ENCODE assay signal across 9 cellular contexts in the genomic region with DNA sequence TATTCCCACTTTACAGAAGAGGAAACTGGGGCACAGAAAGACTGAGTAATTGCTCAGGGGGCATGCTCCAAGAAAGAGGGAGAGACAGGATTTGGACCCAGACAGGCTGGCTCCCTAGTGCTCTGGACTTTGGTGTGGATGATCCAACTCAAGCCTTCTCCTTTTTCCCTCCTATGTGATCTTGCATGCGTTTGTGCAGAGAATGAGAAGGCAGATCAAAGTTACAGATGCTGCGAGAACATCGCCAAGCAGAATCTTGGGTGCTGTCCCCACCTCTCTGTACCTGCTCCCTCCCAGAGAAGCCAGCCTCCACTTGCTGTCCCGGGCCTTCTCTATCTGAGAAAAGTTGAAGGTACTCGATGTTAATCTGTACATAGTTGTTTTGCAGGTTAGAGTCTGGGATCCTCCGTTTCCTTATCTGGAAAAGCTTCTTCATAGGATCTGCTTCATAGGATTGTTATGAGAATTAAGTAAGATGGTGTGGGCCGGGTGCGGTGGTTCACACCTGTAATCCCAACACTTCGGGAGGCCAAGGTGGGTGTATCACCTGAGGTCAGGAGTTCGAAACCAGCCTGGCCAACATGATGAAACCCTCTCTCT. TPM values are rescaled to one million over a fixed set of nuclear protein-coding genes. Genes with fewer than 3 reads are reported as not detected.
DNase-seq lines count a peak whose midpoint lies in the region; ATAC-seq and TF ChIP-seq lines count a peak whose summit lies in the region.
"Had no signal": no experiment of that assay in that cellular context is flagged by ENCODE, and none has a peak within 500 bp of the region (broad histone marks: within the 10 kb centered on the region; RNA-seq: fewer than 3 reads in every experiment).

No MANE protein-coding gene starts in this region.

- peak overlapping the region in 4 of 5 experiments; percentile 78 to 97 (median 82) for H3K27ac Mint-ChIP-seq in brain
- H3K27ac Mint-ChIP-seq in naive thymus-derived CD8-positive, alpha-beta T cell, result peak overlapping the region; percentile 88 to 99 (median 98)

- H3K36me3 ChIP-seq in BLaER1, result no peaks in the 10 kb centered on the region
- H3K36me3 ChIP-seq in HUES48 (ENCODE audit: control insufficient read depth, insufficient read depth, low read length), result no peaks in the 10 kb centered on the region

- H3K4me3 ChIP-seq in BLaER1 (no peak overlapping the region; the same call in 1 of the 2 replicates), HUES48 (ENCODE audit: low read depth, low read length) (peak overlapping the region; percentile 66)

- peaks cover 0 to 5% (median 0%) of the 10 kb centered on the region in 5 experiments for H3K9me3 Mint-ChIP-seq in brain
- no peaks in the 10 kb centered on the region for H3K9me3 Mint-ChIP-seq in naive thymus-derived CD8-positive, alpha-beta T cell

- peaks cover 8% of the 10 kb centered on the region for H3K36me3 Mint-ChIP-seq in brain
- peaks cover 0 to 7% (median 5%) of the 10 kb centered on the region in 3 donors for H3K36me3 Mint-ChIP-seq in naive thymus-derived CD8-positive, alpha-beta T cell

- POLR2A ChIA-PET in naive thymus-derived CD8-positive, alpha-beta T cell (lab: Charles Lee), result interaction anchor here (1.0 to 3.0 kb wide), 14 partner anchors 13 to 498 kb away, joined by 3 to 29 read pairs (median 10); a partner anchor contains a TSS

- H3K27me3 Mint-ChIP-seq in brain, result peaks cover 14% of the 10 kb centered on the region
- no peaks in the 10 kb centered on the region for H3K27me3 Mint-ChIP-seq in naive thymus-derived CD8-positive, alpha-beta T cell

- H3K9me3 ChIP-seq in BLaER1 (peaks cover 3% of the 10 kb centered on the region; the same call in 1 of the 2 replicates), HUES48 (ENCODE audit: control insufficient read depth, insufficient read depth, low read length) (no peaks in the 10 kb centered on the region)

- peak overlapping the region; percentile 96 for H3K4me2 ChIP-seq in BLaER1

- in situ Hi-C loops in G401 (cut with HindIII; ENCODE audit: low sequenced_read_pairs), result no loop called here

- H3K9ac ChIP-seq in BLaER1, result no peak overlapping the region
- no peak overlapping the region for H3K9ac ChIP-seq in HUES48 (ENCODE audit: low read depth, low read length)

- H3K4me3 Mint-ChIP-seq in brain, result peak overlapping the region; percentile 88 to 94 (median 92)
- H3K4me3 Mint-ChIP-seq in naive thymus-derived CD8-positive, alpha-beta T cell, result peak overlapping the region; percentile 86 to 95 (median 90)

- H3K27me3 ChIP-seq in BLaER1, result peaks cover 6% of the 10 kb centered on the region; the same call in 1 of the 2 replicates
- peaks cover 15% of the 10 kb centered on the region for H3K27me3 ChIP-seq in HUES48 (ENCODE audit: control insufficient read depth, insufficient read depth, low read length)

- H3K4me1 Mint-ChIP-seq in brain, result peaks cover 47% of the 10 kb centered on the region
- H3K4me1 Mint-ChIP-seq in naive thymus-derived CD8-positive, alpha-beta T cell, result peaks cover 15 to 50% (median 41%) of the 10 kb centered on the region in 4 donors

- ATAC-seq in naive thymus-derived CD8-positive, alpha-beta T cell, result no peak

- DNase-seq in naive thymus-derived CD8-positive, alpha-beta T cell, result no peak
- DNase-seq in G401 (ENCODE audit: low spot score) (no peak), DMS114 treated with DMSO at 0.1 percent for 48 hours (lab: John Stamatoyannopoulos, UW; ENCODE audit: unreplicated experiment) (no peak), cardiac septum (ENCODE audit: low spot score) (no peak), NCI-H187 treated with DMSO at 0.1 percent for 48 hours (lab: John Stamatoyannopoulos, UW) (no peak)
- DNase-seq: NCI-H510A had no signal

- H3K4me1 ChIP-seq in BLaER1 (peaks cover 35% of the 10 kb centered on the region), HUES48 (ENCODE audit: control insufficient read depth, insufficient read depth, low read length) (peaks cover 14% of the 10 kb centered on the region)

- peaks cover 8% of the 10 kb centered on the region; the same call in 1 of the 2 replicates for H4K20me1 ChIP-seq in BLaER1

- intact Hi-C loops in cardiac septum (cut with DNase I), result no loop called here

- no peak for TF ChIP-seq CTCF in brain (conservative IDR thresholded peaks at IDR 0.05)

- H3K27ac ChIP-seq in BLaER1 (no peak overlapping the region), HUES48 (ENCODE audit: low read depth, low read length) (no peak overlapping the region)

RNA-seq across cellular contexts. Expression of a gene that starts 10.2 kb away (rescaled TPM):
- polyA plus RNA-seq in brain (ENCODE audit: insufficient read depth, low read depth, low replicate concordance), result 42.8 TPM
- 10 to 100 TPM; 45.2 to 48.5 TPM for total RNA-seq in naive thymus-derived CD8-positive, alpha-beta T cell
- polyA plus RNA-seq in naive thymus-derived CD8-positive, alpha-beta T cell, result 10 to 100 TPM; 32.4 to 41.7 (median 32.8) TPM
- 37.1 and 50.7 TPM in 2 replicates for total RNA-seq in G401 (2014; rRNA removed; shearing (Covaris generic))
- 9.7 TPM for total RNA-seq in cardiac septum
